15 cellular contexts compared by ENCODE assay signal in the genomic region with DNA sequence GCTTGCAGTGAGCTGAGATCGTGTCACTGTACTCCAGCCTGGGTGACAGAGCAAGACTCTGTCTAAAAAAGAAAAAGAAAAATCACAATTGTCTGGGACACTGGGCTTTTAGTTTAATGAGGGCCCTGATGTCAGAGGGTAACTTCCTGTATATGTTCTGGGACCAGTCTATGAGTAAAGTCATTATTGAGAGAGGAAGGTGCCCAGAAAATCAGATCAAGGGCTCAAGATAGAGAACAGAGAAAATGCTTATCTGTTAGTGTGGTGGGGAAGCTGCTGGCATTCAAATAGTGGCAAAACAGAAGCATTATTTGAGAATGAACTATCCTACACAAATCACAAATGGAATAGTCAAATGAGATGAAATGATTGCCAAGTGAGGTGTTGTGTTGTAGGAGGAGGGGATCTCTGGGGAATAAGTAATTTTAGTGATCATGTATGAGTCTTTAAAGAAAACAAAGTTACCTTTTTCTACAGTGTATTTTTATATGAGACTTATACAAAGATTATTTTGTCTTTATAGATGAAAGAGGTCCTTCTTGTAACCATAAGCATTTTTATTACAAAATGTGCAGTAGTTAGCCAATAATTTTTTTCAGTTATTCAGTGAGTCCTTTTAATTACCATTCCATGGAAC. TPM values are rescaled to one million over a fixed set of nuclear protein-coding genes. Genes with fewer than 3 reads are reported as not detected.
DNase-seq lines count a peak whose midpoint lies in the region; ATAC-seq, FAIRE-seq and TF ChIP-seq lines count a peak whose summit lies in the region.
"Had no signal": no experiment of that assay in that cellular context is flagged by ENCODE, and none has a peak within 500 bp of the region (broad histone marks: within the 10 kb centered on the region; RNA-seq: fewer than 3 reads in every experiment).

No MANE protein-coding gene starts in this region.

- H3F3A ChIP-seq in PC-9 (ENCODE audit: insufficient read depth, low read depth), result peaks cover 10% of the 10 kb centered on the region; the same call in 1 of the 2 replicates

- POLR2A ChIA-PET in PC-9 (lab: Charles Lee; ENCODE audit: unreplicated experiment), result interaction anchor here (0.6 kb wide), 1 partner anchor 13 kb away, joined by 3 read pairs; the partner anchor contains the start of gene ARIH2
- POLR2A ChIA-PET in GM12878 (lab: Charles Lee), result interaction anchor here (0.6 kb wide), 1 partner anchor 9 kb away, joined by 3 read pairs; no protein-coding TSS in a partner anchor
- POLR2A ChIA-PET in HEK293T (lab: Yijun Ruan, JAX), result interaction anchor here (1.1 kb wide), 1 partner anchor 14 kb away, joined by 3 read pairs; the partner anchor contains the start of gene ARIH2

- intact Hi-C loops in PC-9 (cut with micrococcal nuclease; ENCODE audit: unreplicated experiment), result no loop called here
- intact Hi-C loops in GM12878 (cut with micrococcal nuclease; ENCODE audit: unreplicated experiment), result no loop called here
- intact Hi-C loops in psoas muscle (cut with DNase I), result no loop called here

- peak overlapping the region; percentile 0 for H3K4me3 Mint-ChIP-seq in activated naive CD4-positive, alpha-beta T cell treated with anti-CD3 and anti-CD28 coated beads, Interleukin-2, amount 50 U/mL, for 24 hours

- peaks cover 85% of the 10 kb centered on the region for H3K79me2 ChIP-seq in PC-9 (ENCODE audit: low read depth)
- H3K79me2 ChIP-seq in GM12878 (ENCODE audit: control insufficient read depth, insufficient read depth, low read length), result peaks cover 71% of the 10 kb centered on the region

- no peaks in the 10 kb centered on the region for H3K9me3 Mint-ChIP-seq in activated naive CD4-positive, alpha-beta T cell treated with anti-CD3 and anti-CD28 coated beads, Interleukin-2, amount 50 U/mL, for 24 hours

- in situ Hi-C loops in GM12878 (cut with MboI), result no loop called here

- ATAC-seq in GM12878 (peak; percentile 56), psoas muscle (no peak), GM18520 (IDR thresholded peaks at IDR 0.05; ENCODE audit: unreplicated experiment) (no peak)
- ATAC-seq: activated CD4-positive, CD25-positive, alpha-beta regulatory T cell treated with anti-CD3 and anti-CD28 coated beads, Interleukin-2, amount 50 U/mL, for 24 hours had no signal

- H3K9me3 ChIP-seq in PC-9 (ENCODE audit: insufficient read depth, low read depth) (no peaks in the 10 kb centered on the region), GM12878 (replicated peaks; ENCODE audit: control insufficient read depth, insufficient read depth, low read length) (no peaks in the 10 kb centered on the region), psoas muscle (no peaks in the 10 kb centered on the region)

- RAD21 ChIA-PET in GM12878 (lab: Charles Lee; ENCODE audit: unreplicated experiment), result interaction anchor here (0.7 kb wide), 1 partner anchor 813 kb away, joined by 3 read pairs; no protein-coding TSS in a partner anchor

- no peaks in the 10 kb centered on the region for H3K27me3 ChIP-seq in PC-9 (ENCODE audit: insufficient read depth, low read depth)
- H3K27me3 ChIP-seq in GM12878 (replicated peaks in 1 of 2; ENCODE audit: control insufficient read depth in 2 of 2, insufficient read depth in 2 of 2, low read length in 1 of 2), result no peaks in the 10 kb centered on the region
- H3K27me3 ChIP-seq in psoas muscle (ENCODE audit: insufficient read depth in 3 of 3, low read length in 2 of 3), result no peaks in the 10 kb centered on the region

- no peaks in the 10 kb centered on the region for H3K27me3 Mint-ChIP-seq in activated naive CD4-positive, alpha-beta T cell treated with anti-CD3 and anti-CD28 coated beads, Interleukin-2, amount 50 U/mL, for 24 hours

- no peak for TF ChIP-seq POLR2A in GM12878 (IDR thresholded peaks at IDR 0.05; ENCODE audit: low read depth, low read length)

- H3K36me3 ChIP-seq in PC-9 (ENCODE audit: low read depth) (peaks cover 32% of the 10 kb centered on the region; the same call in 1 of the 2 replicates), GM12878 (ENCODE audit: control insufficient read depth in 2 of 2, insufficient read depth in 2 of 2, low read length in 1 of 2) (peaks cover 2 to 38% of the 10 kb centered on the region in 2 experiments), psoas muscle (ENCODE audit: insufficient read depth in 1 of 2, low read depth in 1 of 2) (peaks cover 1 to 47% of the 10 kb centered on the region in 2 donors)

- DNase-seq in activated naive CD4-positive, alpha-beta T cell treated with Interleukin-2 at 50 U/mL for 16 hours, result no peak
- DNase-seq in PC-9 (no peak), GM12878 (ENCODE audit: low read depth, low spot score) (no peak), psoas muscle (no peak), HEK293T (ENCODE audit: extremely low spot score) (no peak), GM19238 (ENCODE audit: insufficient read length, low spot score) (no peak)
- DNase-seq: hypothalamus, MM.1S, NCI-H2081 treated with DMSO at 0.1 percent for 48 hours, posterior cingulate gyrus had no signal

- H3K4me2 ChIP-seq in PC-9 (no peak overlapping the region), GM12878 (ENCODE audit: control insufficient read depth, insufficient read depth) (no peak overlapping the region)

- SMC1A ChIA-PET in GM12878 (lab: Charles Lee; ENCODE audit: uncharacterized antibody, unreplicated experiment), result interaction anchor here (0.6 to 5.3 kb wide), 4 partner anchors 10 to 982 kb away, joined by 3 to 23 read pairs (median 5); partner anchors contain the start of gene ARIH2

- peaks cover 53% of the 10 kb centered on the region for H4K20me1 ChIP-seq in PC-9 (ENCODE audit: insufficient read depth)
- H4K20me1 ChIP-seq in GM12878 (ENCODE audit: control insufficient read depth, insufficient read depth), result no peaks in the 10 kb centered on the region; the same call in 1 of the 2 replicates

- no TSS peak for BruUV-seq in PC-9 (replicated peaks; lab: Mats Ljungman, UMichigan)
- no TSS peak for BruUV-seq in GM12878 (replicated peaks; lab: Mats Ljungman, UMichigan)

- TF ChIP-seq CTCF in PC-9 (conservative IDR thresholded peaks at IDR 0.05) (no peak), GM12878 (IDR thresholded peaks at IDR 0.05 in 2 of 3, conservative IDR thresholded peaks at IDR 0.05 in 1 of 3; ENCODE audit: control insufficient read depth in 2 of 3, extremely low read depth in 1 of 3, insufficient read depth in 1 of 3, low read depth in 3 of 3, low read length in 3 of 3) (no peak), psoas muscle (IDR thresholded peaks at IDR 0.05) (no peak)

- 0 out of 2 replicates have a peak, but pooled peaks cover 2% of the 10 kb centered on the region for H3K4me1 ChIP-seq in PC-9 (replicated peaks; ENCODE audit: insufficient read depth)
- H3K4me1 ChIP-seq in GM12878 (ENCODE audit: control insufficient read depth, insufficient read depth, low read length), result peaks cover 22% of the 10 kb centered on the region
- peaks cover 78% of the 10 kb centered on the region for H3K4me1 ChIP-seq in psoas muscle

- H3K9ac ChIP-seq in GM12878 (ENCODE audit: control insufficient read depth, insufficient read depth, low read length), result no peak overlapping the region

- no peak overlapping the region for H3K27ac Mint-ChIP-seq in activated naive CD4-positive, alpha-beta T cell treated with anti-CD3 and anti-CD28 coated beads, Interleukin-2, amount 50 U/mL, for 24 hours

- 86% methylated on average over 1 of the region's 1 CpG for WGBS in GM12878 (ENCODE audit: insufficient coverage, insufficient replicate concordance, low lambda C conversion rate, missing lambda C conversion rate)
- 39 to 75% (median 62%) methylated on average over 1 of the region's 1 CpG for WGBS in psoas muscle, 3 donors

- peaks cover 71% of the 10 kb centered on the region for H3K4me1 Mint-ChIP-seq in activated naive CD4-positive, alpha-beta T cell treated with anti-CD3 and anti-CD28 coated beads, Interleukin-2, amount 50 U/mL, for 24 hours

- H3K4me3 ChIP-seq in PC-9 (no peak overlapping the region), GM12878 (no peak overlapping the region), psoas muscle (no peak overlapping the region)

- no peak for TF ChIP-seq RAD21 in GM12878 (IDR thresholded peaks at IDR 0.05; ENCODE audit: insufficient read depth, low read depth, low read length)

- peaks cover 22% of the 10 kb centered on the region for H3K36me3 Mint-ChIP-seq in activated naive CD4-positive, alpha-beta T cell treated with anti-CD3 and anti-CD28 coated beads, Interleukin-2, amount 50 U/mL, for 24 hours

- no peak for TF ChIP-seq EP300 in GM12878 (IDR thresholded peaks at IDR 0.05; ENCODE audit: borderline replicate concordance in 1 of 2, control insufficient read depth in 1 of 2, low read depth in 2 of 2, low read length in 2 of 2)

- no peak for FAIRE-seq in GM12878 (lab: Jason Lieb, UNC)
- FAIRE-seq: D721Med, HepG2 had no signal

- no peaks in the 10 kb centered on the region for H3K9me2 ChIP-seq in PC-9 (ENCODE audit: insufficient read depth)

- CTCF ChIA-PET in PC-9 (lab: Charles Lee), result no interaction called here
- CTCF ChIA-PET in GM12878 (lab: Yijun Ruan, JAX), result interaction anchor here (1.9 kb wide), 1 partner anchor 20 kb away, joined by 7 read pairs; no protein-coding TSS in a partner anchor
- CTCF ChIA-PET in HEK293T (lab: Yijun Ruan, JAX), result interaction anchor here (0.5 to 1.3 kb wide), 3 partner anchors 13 to 254 kb away, joined by 3 to 6 read pairs (median 3); no protein-coding TSS in a partner anchor

- H3K27ac ChIP-seq in PC-9 (0 out of 2 replicates have a peak overlapping the region, but pooled peaks have one; percentile 16), GM12878 (ENCODE audit: control insufficient read depth, insufficient read depth) (no peak overlapping the region), psoas muscle (peak overlapping the region; percentile 87)

- H2AFZ ChIP-seq in PC-9 (no peak overlapping the region), GM12878 (ENCODE audit: control insufficient read depth, low read depth, low read length) (no peak overlapping the region)

RNA-seq across cellular contexts. Expression of gene ARIH2, which starts 13.4 kb away (rescaled TPM):
- total RNA-seq in PC-9 (2021), result 86.1 and 96.8 TPM in 2 replicates
- 128 and 140 TPM in 2 replicates for total RNA-seq in GM12878 (2013; cell fraction: nucleolus; rRNA removed)
- total RNA-seq in GM12878 (2014; rRNA removed), result 74.7 and 77.4 TPM in 2 replicates
- 63.6 and 67.1 TPM in 2 replicates for total RNA-seq in GM12878 (2014; rRNA removed; fragmentation: Illumina TruSeq; extraction: Trizol)
- 58.7 and 61.8 TPM in 2 replicates for total RNA-seq in GM12878 (2021)
- 30.9 TPM for polyA plus RNA-seq in GM12878 (2011; ENCODE audit: low read depth)
- 59.7 and 74.0 TPM in 2 replicates for polyA plus RNA-seq in GM12878 (2011; rRNA removed)
- polyA plus RNA-seq in GM12878 (2011; cell fraction: cytosol; rRNA removed), result 67.2 and 70.7 TPM in 2 replicates
- polyA plus RNA-seq in GM12878 (2011; cell fraction: nucleus; rRNA removed), result 67.3 and 73.8 TPM in 2 replicates
- 32.0 and 43.5 TPM in 2 replicates for polyA plus RNA-seq in GM12878 (2012)
- polyA plus RNA-seq in GM12878 (2014; fragmentation: Illumina TruSeq; extraction: Trizol), result 50.5 and 60.2 TPM in 2 replicates
- polyA plus RNA-seq in GM12878 (2014; fragmentation: Nextera tagmentation; extraction: Ambion mirVana), result 10 to 100 TPM; 18.7 to 22.2 TPM
- polyA plus RNA-seq in GM12878 (2014; rRNA removed), result 56.8 and 58.5 TPM in 2 replicates
- 10 to 100 TPM; 70.1 to 74.4 TPM for polyA plus RNA-seq in GM12878 (2016; fragmentation: Nextera tagmentation; extraction: Ambion mirVana)
- polyA minus RNA-seq in GM12878 (2011; rRNA and poly(A)+ RNA removed), result 83.8 and 86.3 TPM in 2 replicates
- polyA minus RNA-seq in GM12878 (2011; cell fraction: cytosol; rRNA and poly(A)+ RNA removed), result 24.6 and 41.0 TPM in 2 replicates
- 28.0 and 56.9 TPM in 2 replicates for polyA minus RNA-seq in GM12878 (2011; cell fraction: nucleus; rRNA and poly(A)+ RNA removed)
- total RNA-seq in psoas muscle, result 100 to 1,000 TPM in 3 of 4 donors, 10 to 100 TPM in 1; 92.7 to 125 (median 113) TPM
- polyA plus RNA-seq in psoas muscle, result 100 to 1,000 TPM in 1 of 3 donors, 10 to 100 TPM in 2; 59.5 to 163 (median 67.0) TPM

RNA-seq across cellular contexts. Expression of gene SLC25A20, which starts 33.4 kb away (rescaled TPM):
- total RNA-seq in PC-9 (2021) (2.9 and 4.9 TPM in 2 replicates), GM12878 (2014; rRNA removed) (22.4 and 22.9 TPM in 2 replicates), GM12878 (2014; rRNA removed; fragmentation: Illumina TruSeq; extraction: Trizol) (20.7 and 24.2 TPM in 2 replicates), GM12878 (2021) (12.9 and 14.5 TPM in 2 replicates), psoas muscle (10 to 100 TPM; 47.6 to 59.4 (median 50.5) TPM)
- 10.9 and 13.8 TPM in 2 replicates for total RNA-seq in GM12878 (2013; cell fraction: nucleolus; rRNA removed)
- 16.1 TPM for polyA plus RNA-seq in GM12878 (2011; ENCODE audit: low read depth)
- polyA plus RNA-seq in GM12878 (2011; rRNA removed) (26.2 and 31.5 TPM in 2 replicates), GM12878 (2014; fragmentation: Illumina TruSeq; extraction: Trizol) (21.9 and 24.0 TPM in 2 replicates), GM12878 (2014; fragmentation: Nextera tagmentation; extraction: Ambion mirVana) (10 to 100 TPM; 14.4 to 18.7 TPM), GM12878 (2014; rRNA removed) (18.5 TPM in 2 replicates), GM12878 (2016; fragmentation: Nextera tagmentation; extraction: Ambion mirVana) (10 to 100 TPM; 31.5 to 38.6 TPM), psoas muscle (10 to 100 TPM; 31.3 to 94.8 (median 48.5) TPM)
- 15.0 and 18.6 TPM in 2 replicates for polyA plus RNA-seq in GM12878 (2011; cell fraction: cytosol; rRNA removed)
- 16.0 and 16.8 TPM in 2 replicates for polyA plus RNA-seq in GM12878 (2011; cell fraction: nucleus; rRNA removed)
- 13.6 and 19.1 TPM in 2 replicates for polyA plus RNA-seq in GM12878 (2012)
- 10.4 and 16.0 TPM in 2 replicates for polyA minus RNA-seq in GM12878 (2011; rRNA and poly(A)+ RNA removed)
- 2.5 and 3.1 TPM in 2 replicates for polyA minus RNA-seq in GM12878 (2011; cell fraction: cytosol; rRNA and poly(A)+ RNA removed)
- polyA minus RNA-seq in GM12878 (2011; cell fraction: nucleus; rRNA and poly(A)+ RNA removed), result 2.4 and 3.8 TPM in 2 replicates

RNA-seq across cellular contexts. Expression of gene P4HTM, which starts 58.0 kb away (rescaled TPM):
- total RNA-seq in PC-9 (2021) (49.1 and 57.1 TPM in 2 replicates), GM12878 (2014; rRNA removed) (27.1 and 31.1 TPM in 2 replicates), GM12878 (2014; rRNA removed; fragmentation: Illumina TruSeq; extraction: Trizol) (13.6 and 13.7 TPM in 2 replicates), GM12878 (2021) (24.4 and 28.6 TPM in 2 replicates), psoas muscle (10 to 100 TPM; 11.1 to 17.0 (median 13.7) TPM)
- 81.4 and 96.2 TPM in 2 replicates for total RNA-seq in GM12878 (2013; cell fraction: nucleolus; rRNA removed)
- polyA plus RNA-seq in GM12878 (2011; ENCODE audit: low read depth), result 8.2 TPM
- polyA plus RNA-seq in GM12878 (2011; rRNA removed) (15.8 and 23.6 TPM in 2 replicates), GM12878 (2014; fragmentation: Illumina TruSeq; extraction: Trizol) (5.3 and 9.7 TPM in 2 replicates), GM12878 (2014; fragmentation: Nextera tagmentation; extraction: Ambion mirVana) (1 to 10 TPM in 1 of 2 experiments, under 1 TPM in 1; 0.76 to 6.5 TPM), GM12878 (2014; rRNA removed) (28.7 and 28.8 TPM in 2 replicates), GM12878 (2016; fragmentation: Nextera tagmentation; extraction: Ambion mirVana) (10 to 100 TPM; 22.7 to 23.1 TPM), psoas muscle (1 to 10 TPM; 4.1 to 8.7 (median 8.5) TPM)
- 23.6 and 35.3 TPM in 2 replicates for polyA plus RNA-seq in GM12878 (2011; cell fraction: cytosol; rRNA removed)
- 153 and 183 TPM in 2 replicates for polyA plus RNA-seq in GM12878 (2011; cell fraction: nucleus; rRNA removed)
- polyA plus RNA-seq in GM12878 (2012), result 16.8 and 20.6 TPM in 2 replicates
- polyA minus RNA-seq in GM12878 (2011; rRNA and poly(A)+ RNA removed), result 33.9 and 57.0 TPM in 2 replicates
- 22.1 and 39.0 TPM in 2 replicates for polyA minus RNA-seq in GM12878 (2011; cell fraction: cytosol; rRNA and poly(A)+ RNA removed)
- 65.0 and 89.6 TPM in 2 replicates for polyA minus RNA-seq in GM12878 (2011; cell fraction: nucleus; rRNA and poly(A)+ RNA removed)
- total RNA-seq: HepG2 had no signal
